In genomic region chr1:208225954-208226937, GRCh38 we compare ENCODE assay signal across 18 cellular contexts. TPM values are rescaled to one million over a fixed set of nuclear protein-coding genes. Genes with fewer than 3 reads are reported as not detected.
DNase-seq lines count a peak whose midpoint lies in the region; ATAC-seq and TF ChIP-seq lines count a peak whose summit lies in the region.
"Had no signal": no experiment of that assay in that cellular context is flagged by ENCODE, and none has a peak within 500 bp of the region (broad histone marks: within the 10 kb centered on the region; RNA-seq: fewer than 3 reads in every experiment).

No MANE protein-coding gene starts in this region.

- H3K27ac ChIP-seq in right cardiac atrium (ENCODE audit: low read length): peak overlapping the region; percentile 75
- H3K27ac ChIP-seq: A549 had no signal

- peaks cover 25% of the 10 kb centered on the region for H3K4me1 ChIP-seq in right cardiac atrium (ENCODE audit: control insufficient read depth, insufficient read depth, low read length)

- H3K4me3 ChIP-seq in right cardiac atrium (ENCODE audit: low read length): no peak overlapping the region
- H3K4me3 ChIP-seq: A549, mucosa of descending colon had no signal

- H3K27ac Mint-ChIP-seq in progenitor cell of endocrine pancreas: peak overlapping the region; percentile 95
- no peak overlapping the region for H3K27ac Mint-ChIP-seq in activated T-cell treated with anti-CD3 and anti-CD28 coated beads, Interleukin-2, amount 50 U/mL, for 72 hours
- H3K27ac Mint-ChIP-seq: activated T-helper 1 cell treated with anti-CD3 and anti-CD28 coated beads, Interleukin-12 subunit alpha, Interleukin-12 subunit beta, Interleukin-2, Interleukin-4 antibody, amounts not matched to agents 30 ng/mL and 10 ng/mL and 1 ng/mL, durations not matched to agents 14 hours and 24 hours and 36 hours had no signal

- peak overlapping the region; percentile 42 for H3K4me3 Mint-ChIP-seq in progenitor cell of endocrine pancreas (ENCODE audit: low read depth)
- no peak overlapping the region for H3K4me3 Mint-ChIP-seq in activated T-cell treated with anti-CD3 and anti-CD28 coated beads, Interleukin-2, amount 50 U/mL, for 72 hours
- H3K4me3 Mint-ChIP-seq: activated T-helper 1 cell treated with anti-CD3 and anti-CD28 coated beads, Interleukin-12 subunit alpha, Interleukin-12 subunit beta, Interleukin-2, Interleukin-4 antibody, amounts not matched to agents 30 ng/mL and 10 ng/mL and 1 ng/mL, durations not matched to agents 14 hours and 24 hours and 36 hours had no signal

- intact Hi-C loops in Right ventricle myocardium superior (cut with DNase I) (no loop called here), Right ventricle myocardium inferior (cut with DNase I) (loop anchor here (5.0 kb wide), 1 partner anchor 64 kb away; no protein-coding TSS in a partner anchor), right cardiac atrium (cut with DNase I) (no loop called here)

- H3K36me3 Mint-ChIP-seq in progenitor cell of endocrine pancreas (ENCODE audit: insufficient read depth): peaks cover 3% of the 10 kb centered on the region
- H3K36me3 Mint-ChIP-seq in activated T-cell treated with anti-CD3 and anti-CD28 coated beads, Interleukin-2, amount 50 U/mL, for 72 hours (ENCODE audit: insufficient read depth in 2 of 2): no peaks in the 10 kb centered on the region

- DNase-seq in Right ventricle myocardium superior: no peak
- no peak for DNase-seq in Right ventricle myocardium inferior (ENCODE audit: missing footprints)
- peak in 1 of 3 donors; percentile 59 for DNase-seq in right cardiac atrium
- no peak for DNase-seq in progenitor cell of endocrine pancreas (ENCODE audit: low spot score, unreplicated experiment)
- no peak for DNase-seq in kidney tubule cell (ENCODE audit: low spot score)
- DNase-seq in NK-92 (lab: John Stamatoyannopoulos, UW; ENCODE audit: unreplicated experiment): no peak
- DNase-seq in activated T-cell treated with anti-CD3 and anti-CD28 coated beads, Interleukin-2, amount 50 U/mL, for 72 hours: no peak
- no peak for DNase-seq in NCI-H345 (lab: John Stamatoyannopoulos, UW)
- DNase-seq: activated CD4-positive, alpha-beta T cell treated with anti-CD3 and anti-CD28 coated beads for 48 hours; anterior cingulate cortex; Caco-2; mucosa of descending colon; NCI-H1092; NCI-H446; substantia nigra; T-helper 2 cell had no signal

- no peak for TF ChIP-seq CTCF in progenitor cell of endocrine pancreas (IDR thresholded peaks at IDR 0.05; ENCODE audit: unreplicated experiment)

- no peaks in the 10 kb centered on the region for H3K27me3 ChIP-seq in right cardiac atrium (ENCODE audit: control insufficient read depth, insufficient read depth)

- H3K9me3 ChIP-seq in right cardiac atrium (ENCODE audit: control insufficient read depth, low read length): no peaks in the 10 kb centered on the region
- H3K9me3 ChIP-seq: A549, Caco-2, mucosa of descending colon had no signal

- H3K27me3 Mint-ChIP-seq in progenitor cell of endocrine pancreas: no peaks in the 10 kb centered on the region
- peaks cover 48% of the 10 kb centered on the region for H3K27me3 Mint-ChIP-seq in activated T-cell treated with anti-CD3 and anti-CD28 coated beads, Interleukin-2, amount 50 U/mL, for 72 hours (ENCODE audit: low read depth)

- H3K9me3 Mint-ChIP-seq in progenitor cell of endocrine pancreas (ENCODE audit: low read depth): no peaks in the 10 kb centered on the region
- no peaks in the 10 kb centered on the region for H3K9me3 Mint-ChIP-seq in activated T-cell treated with anti-CD3 and anti-CD28 coated beads, Interleukin-2, amount 50 U/mL, for 72 hours
- H3K9me3 Mint-ChIP-seq: activated T-helper 1 cell treated with anti-CD3 and anti-CD28 coated beads, Interleukin-12 subunit alpha, Interleukin-12 subunit beta, Interleukin-2, Interleukin-4 antibody, amounts not matched to agents 30 ng/mL and 10 ng/mL and 1 ng/mL, durations not matched to agents 14 hours and 24 hours and 36 hours had no signal

- peaks cover 59% of the 10 kb centered on the region for H3K4me1 Mint-ChIP-seq in progenitor cell of endocrine pancreas (ENCODE audit: low read depth)
- H3K4me1 Mint-ChIP-seq in activated T-cell treated with anti-CD3 and anti-CD28 coated beads, Interleukin-2, amount 50 U/mL, for 72 hours (ENCODE audit: low read depth): no peaks in the 10 kb centered on the region

- 66% methylated on average over 13 of the region's 13 CpGs for WGBS in right cardiac atrium

- ATAC-seq in Right ventricle myocardium superior (ENCODE audit: poor library complexity): peak; percentile 33
- no peak for ATAC-seq in Right ventricle myocardium inferior
- ATAC-seq in right cardiac atrium: peak; percentile 28 to 44
- no peak for ATAC-seq in activated T-cell treated with anti-CD3 and anti-CD28 coated beads, Interleukin-2, amount 50 U/mL, for 72 hours (replicated peaks in 1 of 2)
- ATAC-seq: A549, mucosa of descending colon had no signal

RNA-seq across cellular contexts. Expression of gene PLXNA2, which starts 17.9 kb away (rescaled TPM):
- total RNA-seq in Right ventricle myocardium superior (14.4 TPM), Right ventricle myocardium inferior (15.3 TPM), right cardiac atrium (10 to 100 TPM; 16.2 to 26.6 (median 16.8) TPM), progenitor cell of endocrine pancreas (32.9 and 34.9 TPM in 2 replicates)
- 7.3 TPM for polyA plus RNA-seq in right cardiac atrium
- total RNA-seq in activated T-cell treated with anti-CD3 and anti-CD28 coated beads, Interleukin-2, amount 50 U/mL, for 72 hours: under 1 TPM; 0.07 to 0.72 TPM

Comparison
In these comparisons a context has a peak if more than half of its experiments do, and no peak if none do; other contexts are left out.
1. ATAC-seq: peak in Right ventricle myocardium superior (single experiment) and right cardiac atrium (2 of 2); none in Right ventricle myocardium inferior (single experiment) and activated T-cell treated with anti-CD3 and anti-CD28 coated beads, Interleukin-2, amount 50 U/mL, for 72 hours (0 of 2).